Comparison of ENCODE assay signal across 14 cellular contexts in genomic region chr10:61612451-61612850, GRCh38. TPM values are rescaled to one million over a fixed set of nuclear protein-coding genes. Genes with fewer than 3 reads are reported as not detected.
"Had no signal": no experiment of that assay in that cellular context is flagged by ENCODE, and none has a peak within 500 bp of the region (broad histone marks: within the 10 kb centered on the region; RNA-seq: fewer than 3 reads in every experiment).

No MANE protein-coding gene starts in this region.

- DNase-seq: activated CD4-positive, alpha-beta T cell treated with anti-CD3 and anti-CD28 coated beads, Interleukin-2, amount 10 ng/mL, durations not matched to agents 7 days and 5 days; activated CD4-positive, CD25-positive, alpha-beta regulatory T cell; amniotic stem cell; dermis blood vessel endothelial cell; erythroblast; retina; stomach; T-helper 17 cell had no signal

- H3K9me3 ChIP-seq: stomach, thoracic aorta had no signal

- H3K9me3 Mint-ChIP-seq: activated CD4-positive, alpha-beta T cell treated with anti-CD3 and anti-CD28 coated beads, Interleukin-2, amount 10 ng/mL, durations not matched to agents 7 days and 5 days; activated naive CD4-positive, alpha-beta T cell treated with anti-CD3 and anti-CD28 coated beads, Interleukin-2, amount 50 U/mL, for 24 hours had no signal

- H3K27ac Mint-ChIP-seq: activated CD4-positive, alpha-beta T cell treated with anti-CD3 and anti-CD28 coated beads, Interleukin-2, amount 10 ng/mL, durations not matched to agents 7 days and 5 days; activated naive CD4-positive, alpha-beta T cell treated with anti-CD3 and anti-CD28 coated beads, Interleukin-2, amount 50 U/mL, for 24 hours; T-helper 17 cell had no signal

- FAIRE-seq: islet of Langerhans had no signal

- H3K4me3 ChIP-seq: stomach, thoracic aorta had no signal

- H3K27me3 ChIP-seq: stomach had no signal

- H3K27ac ChIP-seq: parathyroid adenoma, stomach, thoracic aorta had no signal

- ATAC-seq: left ventricle myocardium superior, T-helper 17 cell had no signal

- H3K4me1 Mint-ChIP-seq: activated CD4-positive, alpha-beta T cell treated with anti-CD3 and anti-CD28 coated beads, Interleukin-2, amount 10 ng/mL, durations not matched to agents 7 days and 5 days; activated naive CD4-positive, alpha-beta T cell treated with anti-CD3 and anti-CD28 coated beads, Interleukin-2, amount 50 U/mL, for 24 hours; T-helper 17 cell had no signal

- H3K4me1 ChIP-seq: parathyroid adenoma had no signal

- H3K4me3 Mint-ChIP-seq: activated CD4-positive, alpha-beta T cell treated with anti-CD3 and anti-CD28 coated beads, Interleukin-2, amount 10 ng/mL, durations not matched to agents 7 days and 5 days; activated naive CD4-positive, alpha-beta T cell treated with anti-CD3 and anti-CD28 coated beads, Interleukin-2, amount 50 U/mL, for 24 hours; brain; T-helper 17 cell had no signal

- H3K36me3 ChIP-seq: stomach, thoracic aorta had no signal

- H3K36me3 Mint-ChIP-seq: activated naive CD4-positive, alpha-beta T cell treated with anti-CD3 and anti-CD28 coated beads, Interleukin-2, amount 50 U/mL, for 24 hours; brain had no signal

RNA-seq across cellular contexts. Expression of gene CABCOCO1, which starts 50.3 kb away (rescaled TPM):
- total RNA-seq: activated CD4-positive, alpha-beta T cell treated with anti-CD3 and anti-CD28 coated beads, Interleukin-2, amount 10 ng/mL, durations not matched to agents 7 days and 5 days; dermis blood vessel endothelial cell; left ventricle myocardium superior; T-helper 17 cell had no signal
